21 cellular contexts compared by ENCODE assay signal in the genomic region with DNA sequence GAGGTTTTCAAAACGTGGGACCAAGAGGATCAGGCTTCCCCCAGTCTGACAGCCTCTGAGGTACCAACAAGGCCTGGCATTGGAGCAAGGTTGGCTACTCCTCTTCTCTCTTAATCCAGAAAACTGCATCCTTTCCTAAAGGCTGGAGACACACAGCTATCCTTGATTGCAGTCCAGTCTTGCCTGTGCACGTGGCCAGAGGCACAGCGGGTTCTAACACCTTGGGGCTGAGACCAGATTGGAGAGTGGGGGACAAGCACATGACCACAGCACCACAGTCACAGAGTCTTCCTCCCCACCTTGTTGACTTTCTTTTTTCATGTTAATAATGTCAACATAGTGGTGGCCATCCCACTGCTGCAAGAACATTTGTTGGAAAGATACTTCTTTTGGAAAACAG. TPM values are rescaled to one million over a fixed set of nuclear protein-coding genes. Genes with fewer than 3 reads are reported as not detected.
"Had no signal": no experiment of that assay in that cellular context is flagged by ENCODE, and none has a peak within 500 bp of the region (broad histone marks: within the 10 kb centered on the region; RNA-seq: fewer than 3 reads in every experiment).

No MANE protein-coding gene starts in this region.

- H3K27me3 Mint-ChIP-seq: stimulated activated naive CD8-positive, alpha-beta T cell treated with anti-CD3 and anti-CD28 coated beads, Interleukin-15, Interleukin-2, amounts not matched to agents 100 ng/mL and 50 ng/mL, for 24 hours had no signal

- ATAC-seq: esophagus mucosa; natural killer cell; pancreas; stimulated activated effector memory CD8-positive, alpha-beta T cell treated with anti-CD3 and anti-CD28 coated beads, Interleukin-12 subunit alpha, Interleukin-12 subunit beta, amount 100 ng/mL, for 72 hours had no signal

- H3K4me3 ChIP-seq: coronary artery, gastrocnemius medialis, pancreas had no signal

- H3K27me3 ChIP-seq: gastrocnemius medialis, pancreas had no signal

- H3K4me1 ChIP-seq: gastrocnemius medialis, pancreas had no signal

- H3K4me3 Mint-ChIP-seq: immature natural killer cell; memory B cell; mesothelial cell of epicardium; natural killer cell; stimulated activated effector memory CD8-positive, alpha-beta T cell treated with anti-CD3 and anti-CD28 coated beads, Interleukin-12 subunit alpha, Interleukin-12 subunit beta, amount 100 ng/mL, for 72 hours; stimulated activated naive CD8-positive, alpha-beta T cell treated with anti-CD3 and anti-CD28 coated beads, Interleukin-15, Interleukin-2, amounts not matched to agents 100 ng/mL and 50 ng/mL, for 24 hours had no signal

- H3K4me1 Mint-ChIP-seq: immature natural killer cell; memory B cell; mesothelial cell of epicardium; natural killer cell; stimulated activated effector memory CD8-positive, alpha-beta T cell treated with anti-CD3 and anti-CD28 coated beads, Interleukin-12 subunit alpha, Interleukin-12 subunit beta, amount 100 ng/mL, for 72 hours had no signal

- H3K9me3 Mint-ChIP-seq: immature natural killer cell; memory B cell; mesothelial cell of epicardium; natural killer cell; stimulated activated effector memory CD8-positive, alpha-beta T cell treated with anti-CD3 and anti-CD28 coated beads, Interleukin-12 subunit alpha, Interleukin-12 subunit beta, amount 100 ng/mL, for 72 hours; stimulated activated naive CD8-positive, alpha-beta T cell treated with anti-CD3 and anti-CD28 coated beads, Interleukin-15, Interleukin-2, amounts not matched to agents 100 ng/mL and 50 ng/mL, for 24 hours had no signal

- H3K27ac Mint-ChIP-seq: immature natural killer cell; memory B cell; mesothelial cell of epicardium; natural killer cell; progenitor cell of endocrine pancreas; stimulated activated effector memory CD8-positive, alpha-beta T cell treated with anti-CD3 and anti-CD28 coated beads, Interleukin-12 subunit alpha, Interleukin-12 subunit beta, amount 100 ng/mL, for 72 hours; stimulated activated naive CD8-positive, alpha-beta T cell treated with anti-CD3 and anti-CD28 coated beads, Interleukin-15, Interleukin-2, amounts not matched to agents 100 ng/mL and 50 ng/mL, for 24 hours had no signal

- H3K27ac ChIP-seq: coronary artery, gastrocnemius medialis, pancreas had no signal

- H3K36me3 ChIP-seq: gastrocnemius medialis, pancreas had no signal

- DNase-seq: cerebellar nuclear complex; effector CD8-positive, alpha-beta T cell; gastrocnemius medialis; immature natural killer cell; left cardiac atrium; natural killer cell; occipital lobe; pancreas; right cardiac atrium; stimulated activated CD4-positive, alpha-beta T cell treated with anti-CD3 and anti-CD28 coated beads, Interleukin-4, amount 100 ng/mL, for 1 hour; stimulated activated CD8-positive, alpha-beta memory T cell treated with anti-CD3 and anti-CD28 coated beads, Interleukin-4, amount 100 ng/mL, for 48 hours; trophoblast cell had no signal

- H3K9me3 ChIP-seq: gastrocnemius medialis, pancreas had no signal

- H3K36me3 Mint-ChIP-seq: immature natural killer cell; memory B cell; mesothelial cell of epicardium; natural killer cell; stimulated activated effector memory CD8-positive, alpha-beta T cell treated with anti-CD3 and anti-CD28 coated beads, Interleukin-12 subunit alpha, Interleukin-12 subunit beta, amount 100 ng/mL, for 72 hours had no signal

RNA-seq across cellular contexts. Expression of gene GNAO1, which starts 46.9 kb away (rescaled TPM):
- total RNA-seq: dermis microvascular lymphatic vessel endothelial cell, myocyte had no signal
